16 cellular contexts compared by ENCODE assay signal in the genomic region with DNA sequence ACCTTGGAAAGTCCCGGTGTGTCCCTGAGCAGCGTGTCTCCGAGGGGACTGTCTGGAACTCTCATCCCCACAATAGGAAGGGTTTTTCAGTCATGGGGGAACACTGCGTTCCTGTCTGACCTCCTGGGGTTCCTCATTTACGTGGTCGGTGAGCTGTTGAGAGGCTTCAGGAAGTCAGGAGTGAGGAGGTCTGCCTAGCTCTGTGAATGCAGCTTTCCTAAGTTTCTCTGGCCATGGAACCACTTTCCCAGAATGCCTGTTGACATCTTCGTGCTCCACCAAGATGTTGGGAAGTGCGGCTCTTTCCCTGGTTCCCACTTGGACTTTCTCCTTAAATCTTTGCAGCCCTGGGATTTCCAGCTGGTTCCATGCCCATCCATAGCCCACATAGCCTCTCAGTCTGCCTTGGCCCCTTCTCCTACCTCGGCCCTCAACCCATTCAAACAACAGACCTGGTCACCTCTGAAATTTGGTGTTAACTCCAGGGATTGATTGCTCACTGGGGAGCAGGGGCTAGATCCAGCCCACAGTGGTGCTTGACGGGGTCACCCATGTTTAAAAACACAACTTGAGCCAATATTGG.
"Had no signal": no experiment of that assay in that cellular context is flagged by ENCODE, and none has a peak within 500 bp of the region (broad histone marks: within the 10 kb centered on the region; RNA-seq: fewer than 3 reads in every experiment).

No MANE protein-coding gene starts in this region.

- H3K27ac ChIP-seq: epithelial cell of prostate, heart left ventricle, WERI-Rb-1 had no signal

- H3K27me3 ChIP-seq: heart left ventricle, pancreas had no signal

- H3K36me3 ChIP-seq: heart left ventricle, pancreas, WERI-Rb-1 had no signal

- DNase-seq: activated CD4-positive, alpha-beta T cell treated with anti-CD3 and anti-CD28 coated beads for 48 hours; activated CD8-positive, alpha-beta memory T cell treated with anti-CD3 and anti-CD28 coated beads, Interleukin-2, amount 50 U/mL, for 4 hours; activated CD8-positive, alpha-beta T cell treated with anti-CD3 and anti-CD28 coated beads, Interleukin-2, amount 10 ng/mL, durations not matched to agents 7 days and 5 days; activated gamma-delta T cell; activated T-cell treated with anti-CD3 and anti-CD28 coated beads, Interleukin-2, amount 50 U/mL, for 48 hours; central memory CD4-positive, alpha-beta T cell; foreskin melanocyte; heart left ventricle; immature natural killer cell; pancreas; stimulated activated CD4-positive, alpha-beta T cell treated with anti-CD3 and anti-CD28 coated beads, Interleukin-2, amount 100 ng/mL, for 48 hours; stimulated activated naive CD4-positive, alpha-beta T cell; trophoblast cell; WERI-Rb-1 had no signal

- H3K9me3 ChIP-seq: heart left ventricle, pancreas had no signal

- ATAC-seq: activated CD8-positive, alpha-beta T cell treated with anti-CD3 and anti-CD28 coated beads, Interleukin-2, amount 10 ng/mL, durations not matched to agents 7 days and 5 days; activated naive CD4-positive, alpha-beta T cell treated with anti-CD3 and anti-CD28 coated beads, Interleukin-2, amount 50 U/mL, for 72 hours; heart left ventricle had no signal

- H3K4me3 ChIP-seq: heart left ventricle, pancreas had no signal
